ENCODE assay signal across 12 cellular contexts in genomic region chr9:107348836-107349235, GRCh38.
"Had no signal": no experiment of that assay in that cellular context is flagged by ENCODE, and none has a peak within 500 bp of the region (broad histone marks: within the 10 kb centered on the region; RNA-seq: fewer than 3 reads in every experiment).

No MANE protein-coding gene starts in this region.

- DNase-seq: activated B cell treated with CpG ODN at 0.5 μM for 24 hours; activated CD4-positive, alpha-beta T cell treated with anti-CD3 and anti-CD28 coated beads, Interleukin-2, amount 10 ng/mL, durations not matched to agents 7 days and 5 days; activated naive CD4-positive, alpha-beta T cell treated with Interleukin-2 at 50 U/mL for 16 hours; foreskin keratinocyte; nucleus accumbens; psoas muscle; sigmoid colon; stimulated activated CD4-positive, alpha-beta T cell treated with anti-CD3 and anti-CD28 coated beads, Interleukin-2, amount 100 ng/mL, for 24 hours; stimulated activated naive B cell treated with anti-CD40 and anti-IgM and Interleukin-4, amounts not matched to agents 10 μg/mL and 1 μg/mL and 100 μg/mL, for 72 hours had no signal

- H3K36me3 Mint-ChIP-seq: memory B cell; natural killer cell treated with Interleukin-12 subunit alpha and Interleukin-12 subunit beta and Interleukin-15 and Interleukin-18, amount 100 ng/mL, for 72 hours; stimulated activated naive B cell treated with anti-CD40 and anti-IgM and Interleukin-4, amounts not matched to agents 10 μg/mL and 1 μg/mL and 100 μg/mL, for 72 hours had no signal

- H3K4me1 Mint-ChIP-seq: memory B cell had no signal

- H3K9me3 Mint-ChIP-seq: activated T-helper 1 cell treated with anti-CD3 and anti-CD28 coated beads, Interleukin-12 subunit alpha, Interleukin-12 subunit beta, Interleukin-2, Interleukin-4 antibody, amounts not matched to agents 30 ng/mL and 10 ng/mL and 1 ng/mL, durations not matched to agents 14 hours and 24 hours and 36 hours; memory B cell; natural killer cell treated with Interleukin-12 subunit alpha and Interleukin-12 subunit beta and Interleukin-15 and Interleukin-18, amount 100 ng/mL, for 72 hours had no signal

- ATAC-seq: foreskin keratinocyte; natural killer cell treated with Interleukin-12 subunit alpha and Interleukin-12 subunit beta and Interleukin-15 and Interleukin-18, amount 100 ng/mL, for 72 hours; stimulated activated naive B cell treated with anti-CD40 and anti-IgM and Interleukin-4, amounts not matched to agents 10 μg/mL and 1 μg/mL and 100 μg/mL, for 72 hours had no signal

- H3K4me3 Mint-ChIP-seq: activated B cell treated with CpG ODN at 0.5 μM for 24 hours; activated CD4-positive, alpha-beta T cell treated with anti-CD3 and anti-CD28 coated beads, Interleukin-2, amount 10 ng/mL, durations not matched to agents 7 days and 5 days; activated T-helper 1 cell treated with anti-CD3 and anti-CD28 coated beads, Interleukin-12 subunit alpha, Interleukin-12 subunit beta, Interleukin-2, Interleukin-4 antibody, amounts not matched to agents 30 ng/mL and 10 ng/mL and 1 ng/mL, durations not matched to agents 14 hours and 24 hours and 36 hours; memory B cell; natural killer cell treated with Interleukin-12 subunit alpha and Interleukin-12 subunit beta and Interleukin-15 and Interleukin-18, amount 100 ng/mL, for 72 hours; stimulated activated naive B cell treated with anti-CD40 and anti-IgM and Interleukin-4, amounts not matched to agents 10 μg/mL and 1 μg/mL and 100 μg/mL, for 72 hours had no signal

- H3K27ac Mint-ChIP-seq: activated B cell treated with CpG ODN at 0.5 μM for 24 hours; activated CD4-positive, alpha-beta T cell treated with anti-CD3 and anti-CD28 coated beads, Interleukin-2, amount 10 ng/mL, durations not matched to agents 7 days and 5 days; activated T-helper 1 cell treated with anti-CD3 and anti-CD28 coated beads, Interleukin-12 subunit alpha, Interleukin-12 subunit beta, Interleukin-2, Interleukin-4 antibody, amounts not matched to agents 30 ng/mL and 10 ng/mL and 1 ng/mL, durations not matched to agents 14 hours and 24 hours and 36 hours; memory B cell; natural killer cell treated with Interleukin-12 subunit alpha and Interleukin-12 subunit beta and Interleukin-15 and Interleukin-18, amount 100 ng/mL, for 72 hours; stimulated activated naive B cell treated with anti-CD40 and anti-IgM and Interleukin-4, amounts not matched to agents 10 μg/mL and 1 μg/mL and 100 μg/mL, for 72 hours had no signal
